ENCODE assay signal across 9 cellular contexts in genomic region chr20:50267041-50267865, GRCh38.
DNase-seq lines count a peak whose midpoint lies in the region; ATAC-seq and TF ChIP-seq lines count a peak whose summit lies in the region.
"Had no signal": no experiment of that assay in that cellular context is flagged by ENCODE, and none has a peak within 500 bp of the region (broad histone marks: within the 10 kb centered on the region; RNA-seq: fewer than 3 reads in every experiment).

No MANE protein-coding gene starts in this region.

- intact Hi-C loops in Right ventricle myocardium superior (cut with DNase I), result no loop called here

- no peaks in the 10 kb centered on the region for H3K36me3 Mint-ChIP-seq in stimulated activated naive B cell treated with anti-CD40 and anti-IgM and Interleukin-4, amounts not matched to agents 10 μg/mL and 1 μg/mL and 100 μg/mL, for 72 hours

- no peaks in the 10 kb centered on the region for H3K9me3 ChIP-seq in GM23248 (ENCODE audit: low read depth)
- H3K9me3 ChIP-seq in skeletal muscle satellite cell (replicated peaks; ENCODE audit: low read length), result no peaks in the 10 kb centered on the region
- H3K9me3 ChIP-seq in smooth muscle cell (replicated peaks; ENCODE audit: low read depth), result no peaks in the 10 kb centered on the region

- no peaks in the 10 kb centered on the region for H3K9me2 ChIP-seq in GM23248 (ENCODE audit: insufficient read depth)

- H3K79me2 ChIP-seq in GM23248 (ENCODE audit: insufficient read depth), result no peaks in the 10 kb centered on the region
- H3K79me2 ChIP-seq in smooth muscle cell (ENCODE audit: low read depth), result no peaks in the 10 kb centered on the region

- in situ Hi-C loops in GM23248 (cut with MboI), result no loop called here
- in situ Hi-C loops in SK-MEL-5 (cut with HindIII; ENCODE audit: low pct_unique_long_range_greater_than_20kb, low sequenced_read_pairs), result no loop called here

- peak; percentile 48 for ATAC-seq in Right ventricle myocardium superior (ENCODE audit: poor library complexity)
- ATAC-seq in stimulated activated naive B cell treated with anti-CD40 and anti-IgM and Interleukin-4, amounts not matched to agents 10 μg/mL and 1 μg/mL and 100 μg/mL, for 72 hours (replicated peaks), result no peak

- H3K27me3 ChIP-seq in GM23248 (replicated peaks; ENCODE audit: insufficient read depth) (no peaks in the 10 kb centered on the region), skeletal muscle satellite cell (ENCODE audit: control insufficient read depth, insufficient read depth, low read length) (no peaks in the 10 kb centered on the region), smooth muscle cell (ENCODE audit: low read depth) (no peaks in the 10 kb centered on the region)

- H3K27me3 Mint-ChIP-seq in stimulated activated naive B cell treated with anti-CD40 and anti-IgM and Interleukin-4, amounts not matched to agents 10 μg/mL and 1 μg/mL and 100 μg/mL, for 72 hours, result peaks cover 39 to 40% of the 10 kb centered on the region in 2 donors

- no peaks in the 10 kb centered on the region for H3K36me3 ChIP-seq in GM23248 (ENCODE audit: low read depth)
- H3K36me3 ChIP-seq in skeletal muscle satellite cell (ENCODE audit: insufficient read depth, low read length), result no peaks in the 10 kb centered on the region
- no peaks in the 10 kb centered on the region for H3K36me3 ChIP-seq in smooth muscle cell (ENCODE audit: low read depth)

- 20 to 30% methylated on average over 14 to 17 of the region's 21 CpGs for WGBS in GM23248 (ENCODE audit: low coverage in 1 of 2, low lambda C conversion rate in 2 of 2, missing lambda C conversion rate in 2 of 2), 2 experiments
- 84% methylated on average over 14 of the region's 21 CpGs for WGBS in smooth muscle cell (ENCODE audit: low lambda C conversion rate)

- no peaks in the 10 kb centered on the region for H3K9me3 Mint-ChIP-seq in stimulated activated naive B cell treated with anti-CD40 and anti-IgM and Interleukin-4, amounts not matched to agents 10 μg/mL and 1 μg/mL and 100 μg/mL, for 72 hours

- no peak overlapping the region for H3K4me3 Mint-ChIP-seq in stimulated activated naive B cell treated with anti-CD40 and anti-IgM and Interleukin-4, amounts not matched to agents 10 μg/mL and 1 μg/mL and 100 μg/mL, for 72 hours

- peak overlapping the region; percentile 38 for H3K4me2 ChIP-seq in GM23248 (ENCODE audit: unreplicated experiment)
- H3K4me2 ChIP-seq in skeletal muscle satellite cell (ENCODE audit: low read length), result peak overlapping the region; percentile 38
- H3K4me2 ChIP-seq in smooth muscle cell, result no peak overlapping the region

- no peak overlapping the region for H3K4me3 ChIP-seq in GM23248
- H3K4me3 ChIP-seq in skeletal muscle satellite cell (ENCODE audit: low read length), result no peak overlapping the region
- no peak overlapping the region for H3K4me3 ChIP-seq in smooth muscle cell

- H2AFZ ChIP-seq in GM23248 (peak overlapping the region; percentile 75), smooth muscle cell (ENCODE audit: low read depth) (no peak overlapping the region)

- H3K27ac ChIP-seq in GM23248 (peak overlapping the region; percentile 42), smooth muscle cell (ENCODE audit: low read depth) (no peak overlapping the region)

- H3F3A ChIP-seq in GM23248 (ENCODE audit: insufficient read depth), result no peaks in the 10 kb centered on the region
- no peaks in the 10 kb centered on the region for H3F3A ChIP-seq in smooth muscle cell (ENCODE audit: low read depth)

- DNase-seq in GM23248 (peak; percentile 88), SK-MEL-5 (ENCODE audit: low read depth, low spot score) (peak; percentile 99), Right ventricle myocardium superior (peak; percentile 78), GM19240 (ENCODE audit: insufficient read length, low spot score) (no peak), ureter (ENCODE audit: low spot score) (no peak), smooth muscle cell (lab: John Stamatoyannopoulos, UW; ENCODE audit: unreplicated experiment) (no peak)
- DNase-seq in stimulated activated naive B cell treated with anti-CD40 and anti-IgM and Interleukin-4, amounts not matched to agents 10 μg/mL and 1 μg/mL and 100 μg/mL, for 72 hours, result no peak
- DNase-seq: activated naive CD4-positive, alpha-beta T cell had no signal

- no peak overlapping the region for H3K27ac Mint-ChIP-seq in stimulated activated naive B cell treated with anti-CD40 and anti-IgM and Interleukin-4, amounts not matched to agents 10 μg/mL and 1 μg/mL and 100 μg/mL, for 72 hours

- peaks cover 9 to 21% of the 10 kb centered on the region in 2 donors for H3K4me1 Mint-ChIP-seq in stimulated activated naive B cell treated with anti-CD40 and anti-IgM and Interleukin-4, amounts not matched to agents 10 μg/mL and 1 μg/mL and 100 μg/mL, for 72 hours

- no peaks in the 10 kb centered on the region for H4K20me1 ChIP-seq in GM23248 (ENCODE audit: insufficient read depth)
- H4K20me1 ChIP-seq in smooth muscle cell (ENCODE audit: low read depth), result no peaks in the 10 kb centered on the region

- H3K9ac ChIP-seq in GM23248 (peak overlapping the region; percentile 49), skeletal muscle satellite cell (ENCODE audit: low read depth, low read length) (no peak overlapping the region), smooth muscle cell (ENCODE audit: low read depth) (no peak overlapping the region)

- H3K4me1 ChIP-seq in GM23248 (ENCODE audit: insufficient read depth) (peaks cover 14% of the 10 kb centered on the region), skeletal muscle satellite cell (ENCODE audit: control insufficient read depth, insufficient read depth, low read length) (peaks cover 13% of the 10 kb centered on the region), smooth muscle cell (ENCODE audit: low read depth) (peaks cover 8% of the 10 kb centered on the region)

- TF ChIP-seq CTCF in smooth muscle cell (IDR thresholded peaks at IDR 0.05; ENCODE audit: borderline replicate concordance, insufficient read depth, poor library complexity, severe bottlenecking), result no peak

Comparison
In these comparisons a context has a peak if more than half of its experiments do, and no peak if none do; other contexts are left out.
1. DNase-seq: peak in GM23248 (single experiment), SK-MEL-5 (single experiment) and Right ventricle myocardium superior (single experiment); none in GM19240 (single experiment), ureter (single experiment), stimulated activated naive B cell treated with anti-CD40 and anti-IgM and Interleukin-4, amounts not matched to agents 10 μg/mL and 1 μg/mL and 100 μg/mL, for 72 hours (single experiment) and smooth muscle cell (single experiment).